In genomic region chr12:119762619-119763018, GRCh38 we compare ENCODE assay signal across 8 cellular contexts.
"Had no signal": no experiment of that assay in that cellular context is flagged by ENCODE, and none has a peak within 500 bp of the region (broad histone marks: within the 10 kb centered on the region; RNA-seq: fewer than 3 reads in every experiment).

No MANE protein-coding gene starts in this region.

- DNase-seq: GDM1, GF-D8 had no signal

- ATAC-seq: GM12878 had no signal

- H3K4me3 ChIP-seq: GM12878 had no signal

- FAIRE-seq: G401.6, GM12878, GM12891, GM12892, GM18507, GM19239 had no signal
